In genomic region chr7:139124084-139124914, GRCh38 we compare ENCODE assay signal across 11 cellular contexts. TPM values are rescaled to one million over a fixed set of nuclear protein-coding genes. Genes with fewer than 3 reads are reported as not detected.
DNase-seq lines count a peak whose midpoint lies in the region; ATAC-seq and TF ChIP-seq lines count a peak whose summit lies in the region.
"Had no signal": no experiment of that assay in that cellular context is flagged by ENCODE, and none has a peak within 500 bp of the region (broad histone marks: within the 10 kb centered on the region; RNA-seq: fewer than 3 reads in every experiment).

No MANE protein-coding gene starts in this region.

- no peaks in the 10 kb centered on the region for H3K36me3 Mint-ChIP-seq in activated CD8-positive, alpha-beta T cell treated with anti-CD3 and anti-CD28 coated beads for 36 hours (ENCODE audit: low read depth)
- no peaks in the 10 kb centered on the region for H3K36me3 Mint-ChIP-seq in activated CD8-positive, alpha-beta T cell treated with anti-CD3 and anti-CD28 coated beads, Interleukin-2, amount 10 ng/mL, durations not matched to agents 7 days and 5 days (ENCODE audit: low read depth)
- H3K36me3 Mint-ChIP-seq in activated T-helper 2 cell treated with anti-CD3 and anti-CD28 coated beads, Interferon-gamma antibody, Interleukin-2, Interleukin-4, amounts not matched to agents 10 μg/mL and 5 μg/mL and 100 μg/mL, durations not matched to agents 14 hours and 24 hours and 36 hours (ENCODE audit: low read depth): no peaks in the 10 kb centered on the region

- CTCF ChIA-PET in activated CD8-positive, alpha-beta T cell treated with anti-CD3 and anti-CD28 coated beads for 36 hours (lab: Charles Lee): interaction anchor here (1.0 to 1.6 kb wide), 2 partner anchors 8 to 12 kb away, joined by 3 read pairs; no protein-coding TSS in a partner anchor
- CTCF ChIA-PET in activated CD8-positive, alpha-beta T cell treated with anti-CD3 and anti-CD28 coated beads, Interleukin-2, amount 10 ng/mL, durations not matched to agents 7 days and 5 days (lab: Charles Lee): no interaction called here

- no peak overlapping the region for H3K4me3 Mint-ChIP-seq in activated CD8-positive, alpha-beta T cell treated with anti-CD3 and anti-CD28 coated beads for 36 hours
- H3K4me3 Mint-ChIP-seq in activated CD8-positive, alpha-beta T cell treated with anti-CD3 and anti-CD28 coated beads, Interleukin-2, amount 10 ng/mL, durations not matched to agents 7 days and 5 days: no peak overlapping the region
- no peak overlapping the region for H3K4me3 Mint-ChIP-seq in activated T-helper 2 cell treated with anti-CD3 and anti-CD28 coated beads, Interferon-gamma antibody, Interleukin-2, Interleukin-4, amounts not matched to agents 10 μg/mL and 5 μg/mL and 100 μg/mL, durations not matched to agents 14 hours and 24 hours and 36 hours (ENCODE audit: low read depth)

- intact Hi-C loops in activated CD8-positive, alpha-beta T cell treated with anti-CD3 and anti-CD28 coated beads for 36 hours (cut with micrococcal nuclease): no loop called here
- intact Hi-C loops in mucosa of descending colon (cut with DNase I, micrococcal nuclease): no loop called here
- intact Hi-C loops in activated T-helper 2 cell treated with anti-CD3 and anti-CD28 coated beads, Interferon-gamma antibody, Interleukin-2, Interleukin-4, amounts not matched to agents 10 μg/mL and 5 μg/mL and 100 μg/mL, durations not matched to agents 14 hours and 24 hours and 36 hours (cut with micrococcal nuclease): loop anchor here (2.0 kb wide), 1 partner anchor 15 kb away; the partner anchor contains the start of gene ZC3HAV1

- H3K4me3 ChIP-seq in mucosa of descending colon: no peak overlapping the region
- H3K4me3 ChIP-seq in WERI-Rb-1 (ENCODE audit: low read depth, low read length): no peak overlapping the region

- no peak overlapping the region for H3K27ac Mint-ChIP-seq in activated CD8-positive, alpha-beta T cell treated with anti-CD3 and anti-CD28 coated beads for 36 hours
- H3K27ac Mint-ChIP-seq in activated CD8-positive, alpha-beta T cell treated with anti-CD3 and anti-CD28 coated beads, Interleukin-2, amount 10 ng/mL, durations not matched to agents 7 days and 5 days: no peak overlapping the region
- no peak overlapping the region for H3K27ac Mint-ChIP-seq in activated T-helper 2 cell treated with anti-CD3 and anti-CD28 coated beads, Interferon-gamma antibody, Interleukin-2, Interleukin-4, amounts not matched to agents 10 μg/mL and 5 μg/mL and 100 μg/mL, durations not matched to agents 14 hours and 24 hours and 36 hours

- no peak for TF ChIP-seq CTCF in activated CD8-positive, alpha-beta T cell treated with anti-CD3 and anti-CD28 coated beads for 36 hours (IDR thresholded peaks at IDR 0.05)
- TF ChIP-seq CTCF in mucosa of descending colon (IDR thresholded peaks at IDR 0.05): no peak
- TF ChIP-seq CTCF in WERI-Rb-1 (IDR thresholded peaks at IDR 0.05; ENCODE audit: low read depth, low read length): no peak

- no peaks in the 10 kb centered on the region for H3K27me3 Mint-ChIP-seq in activated CD8-positive, alpha-beta T cell treated with anti-CD3 and anti-CD28 coated beads for 36 hours
- peaks cover 5% of the 10 kb centered on the region for H3K27me3 Mint-ChIP-seq in activated CD8-positive, alpha-beta T cell treated with anti-CD3 and anti-CD28 coated beads, Interleukin-2, amount 10 ng/mL, durations not matched to agents 7 days and 5 days (ENCODE audit: low read depth)
- peaks cover 6% of the 10 kb centered on the region for H3K27me3 Mint-ChIP-seq in activated T-helper 2 cell treated with anti-CD3 and anti-CD28 coated beads, Interferon-gamma antibody, Interleukin-2, Interleukin-4, amounts not matched to agents 10 μg/mL and 5 μg/mL and 100 μg/mL, durations not matched to agents 14 hours and 24 hours and 36 hours (ENCODE audit: low read depth)

- H3K9me3 ChIP-seq in mucosa of descending colon (no peaks in the 10 kb centered on the region), WERI-Rb-1 (ENCODE audit: severe bottlenecking) (no peaks in the 10 kb centered on the region)

- peak; percentile 58 for DNase-seq in activated CD8-positive, alpha-beta T cell treated with anti-CD3 and anti-CD28 coated beads for 36 hours
- DNase-seq in activated CD8-positive, alpha-beta T cell treated with anti-CD3 and anti-CD28 coated beads, Interleukin-2, amount 10 ng/mL, durations not matched to agents 7 days and 5 days: no peak
- DNase-seq in mucosa of descending colon (no peak), NCI-H1092 treated with DMSO at 0.1 percent for 48 hours (lab: John Stamatoyannopoulos, UW) (no peak), WERI-Rb-1 (no peak)
- DNase-seq in activated T-helper 2 cell treated with anti-CD3 and anti-CD28 coated beads, Interferon-gamma antibody, Interleukin-2, Interleukin-4, amounts not matched to agents 10 μg/mL and 5 μg/mL and 100 μg/mL, durations not matched to agents 14 hours and 24 hours and 36 hours (ENCODE audit: low spot score): no peak
- DNase-seq: aorta, left cardiac atrium, NCI-H1105 treated with DMSO at 0.1 percent for 48 hours had no signal

- H3K27me3 ChIP-seq in WERI-Rb-1 (ENCODE audit: insufficient read depth, low read depth, severe bottlenecking): no peaks in the 10 kb centered on the region

- H3K36me3 ChIP-seq in mucosa of descending colon (ENCODE audit: low read depth) (no peaks in the 10 kb centered on the region), WERI-Rb-1 (no peaks in the 10 kb centered on the region)

- H3K27ac ChIP-seq in WERI-Rb-1: no peak overlapping the region

- POLR2A ChIA-PET in activated CD8-positive, alpha-beta T cell treated with anti-CD3 and anti-CD28 coated beads for 36 hours (lab: Charles Lee): interaction anchor here (0.6 to 2.1 kb wide), 4 partner anchors 11 to 22 kb away, joined by 3 to 9 read pairs (median 4); no protein-coding TSS in a partner anchor
- POLR2A ChIA-PET in activated CD8-positive, alpha-beta T cell treated with anti-CD3 and anti-CD28 coated beads, Interleukin-2, amount 10 ng/mL, durations not matched to agents 7 days and 5 days (lab: Charles Lee): interaction anchor here (1.0 kb wide), 2 partner anchors 20 kb away, joined by 3 read pairs; no protein-coding TSS in a partner anchor

- peaks cover 6% of the 10 kb centered on the region for H3K4me1 ChIP-seq in mucosa of descending colon (ENCODE audit: low read depth)

- peak; percentile 86 for ATAC-seq in activated CD8-positive, alpha-beta T cell treated with anti-CD3 and anti-CD28 coated beads for 36 hours
- no peak for ATAC-seq in activated CD8-positive, alpha-beta T cell treated with anti-CD3 and anti-CD28 coated beads, Interleukin-2, amount 10 ng/mL, durations not matched to agents 7 days and 5 days
- ATAC-seq in GM21528 (IDR thresholded peaks at IDR 0.05; ENCODE audit: low FRiP score, unreplicated experiment): peak; percentile 80
- peak; percentile 67 for ATAC-seq in HG03175 (IDR thresholded peaks at IDR 0.05; ENCODE audit: unreplicated experiment)
- ATAC-seq in mucosa of descending colon: peak; percentile 58
- ATAC-seq: left cardiac atrium had no signal

- no peaks in the 10 kb centered on the region for H3K9me3 Mint-ChIP-seq in activated CD8-positive, alpha-beta T cell treated with anti-CD3 and anti-CD28 coated beads for 36 hours
- no peaks in the 10 kb centered on the region for H3K9me3 Mint-ChIP-seq in activated CD8-positive, alpha-beta T cell treated with anti-CD3 and anti-CD28 coated beads, Interleukin-2, amount 10 ng/mL, durations not matched to agents 7 days and 5 days (ENCODE audit: insufficient read depth)
- H3K9me3 Mint-ChIP-seq in activated T-helper 2 cell treated with anti-CD3 and anti-CD28 coated beads, Interferon-gamma antibody, Interleukin-2, Interleukin-4, amounts not matched to agents 10 μg/mL and 5 μg/mL and 100 μg/mL, durations not matched to agents 14 hours and 24 hours and 36 hours: no peaks in the 10 kb centered on the region

- peaks cover 28% of the 10 kb centered on the region for H3K4me1 Mint-ChIP-seq in activated CD8-positive, alpha-beta T cell treated with anti-CD3 and anti-CD28 coated beads for 36 hours (ENCODE audit: low read depth)
- H3K4me1 Mint-ChIP-seq in activated CD8-positive, alpha-beta T cell treated with anti-CD3 and anti-CD28 coated beads, Interleukin-2, amount 10 ng/mL, durations not matched to agents 7 days and 5 days (ENCODE audit: low read depth): peaks cover 26% of the 10 kb centered on the region
- peaks cover 21% of the 10 kb centered on the region for H3K4me1 Mint-ChIP-seq in activated T-helper 2 cell treated with anti-CD3 and anti-CD28 coated beads, Interferon-gamma antibody, Interleukin-2, Interleukin-4, amounts not matched to agents 10 μg/mL and 5 μg/mL and 100 μg/mL, durations not matched to agents 14 hours and 24 hours and 36 hours (ENCODE audit: low read depth)

RNA-seq across cellular contexts. Expression of gene ZC3HAV1, which starts 14.8 kb away (rescaled TPM):
- total RNA-seq in activated CD8-positive, alpha-beta T cell treated with anti-CD3 and anti-CD28 coated beads for 36 hours: 100 to 1,000 TPM; 125 to 128 TPM
- total RNA-seq in activated CD8-positive, alpha-beta T cell treated with anti-CD3 and anti-CD28 coated beads, Interleukin-2, amount 10 ng/mL, durations not matched to agents 7 days and 5 days: 100 to 1,000 TPM; 121 to 122 TPM
- total RNA-seq in mucosa of descending colon: 10 to 100 TPM; 36.5 to 38.9 (median 38.4) TPM
- total RNA-seq in activated T-helper 2 cell treated with anti-CD3 and anti-CD28 coated beads, Interferon-gamma antibody, Interleukin-2, Interleukin-4, amounts not matched to agents 10 μg/mL and 5 μg/mL and 100 μg/mL, durations not matched to agents 14 hours and 24 hours and 36 hours: 76.0 and 77.1 TPM in 2 replicates
